ENCODE assay signal across 10 cellular contexts in genomic region chr17:50905460-50905803, GRCh38. TPM values are rescaled to one million over a fixed set of nuclear protein-coding genes. Genes with fewer than 3 reads are reported as not detected.
DNase-seq lines count a peak whose midpoint lies in the region; ATAC-seq, FAIRE-seq and TF ChIP-seq lines count a peak whose summit lies in the region.
"Had no signal": no experiment of that assay in that cellular context is flagged by ENCODE, and none has a peak within 500 bp of the region (broad histone marks: within the 10 kb centered on the region; RNA-seq: fewer than 3 reads in every experiment).

No MANE protein-coding gene starts in this region.

- CTCF ChIA-PET in activated CD8-positive, alpha-beta T cell treated with anti-CD3 and anti-CD28 coated beads for 36 hours (lab: Charles Lee) = interaction anchor here (1.2 to 1.4 kb wide), 3 partner anchors 17 to 139 kb away, joined by 3 to 4 read pairs (median 3); no protein-coding TSS in a partner anchor

- FAIRE-seq in RCC 7860 (lab: Jason Lieb, UNC) = no peak
- FAIRE-seq: G401.6 had no signal

- H3K4me1 Mint-ChIP-seq in activated CD8-positive, alpha-beta T cell treated with anti-CD3 and anti-CD28 coated beads for 36 hours (ENCODE audit: low read depth) = peaks cover 59% of the 10 kb centered on the region

- H3K9me3 Mint-ChIP-seq in activated CD8-positive, alpha-beta T cell treated with anti-CD3 and anti-CD28 coated beads for 36 hours = no peaks in the 10 kb centered on the region

- peak overlapping the region; percentile 30 for H3K27ac Mint-ChIP-seq in activated CD8-positive, alpha-beta T cell treated with anti-CD3 and anti-CD28 coated beads for 36 hours

- H3K4me3 ChIP-seq in mucosa of rectum (ENCODE audit: low read length in 2 of 2) = no peak overlapping the region

- H3K4me3 Mint-ChIP-seq in activated CD8-positive, alpha-beta T cell treated with anti-CD3 and anti-CD28 coated beads for 36 hours = no peak overlapping the region

- H3K9me3 ChIP-seq in mucosa of rectum (ENCODE audit: control insufficient read depth in 2 of 2, low read length in 2 of 2) = no peaks in the 10 kb centered on the region

- intact Hi-C loops in activated CD8-positive, alpha-beta T cell treated with anti-CD3 and anti-CD28 coated beads for 36 hours (cut with micrococcal nuclease) = no loop called here

- H3K27me3 Mint-ChIP-seq in activated CD8-positive, alpha-beta T cell treated with anti-CD3 and anti-CD28 coated beads for 36 hours = no peaks in the 10 kb centered on the region

- TF ChIP-seq CTCF in 22Rv1 (IDR thresholded peaks at IDR 0.05) = no peak
- TF ChIP-seq CTCF in activated CD8-positive, alpha-beta T cell treated with anti-CD3 and anti-CD28 coated beads for 36 hours (IDR thresholded peaks at IDR 0.05) = no peak

- H3K36me3 Mint-ChIP-seq in activated CD8-positive, alpha-beta T cell treated with anti-CD3 and anti-CD28 coated beads for 36 hours (ENCODE audit: low read depth) = no peaks in the 10 kb centered on the region

- POLR2A ChIA-PET in activated CD8-positive, alpha-beta T cell treated with anti-CD3 and anti-CD28 coated beads for 36 hours (lab: Charles Lee) = interaction anchor here (0.8 to 14.3 kb wide), 4 partner anchors 12 to 40 kb away, joined by 3 to 135 read pairs (median 6); partner anchors contain the start of gene TOB1

- peak overlapping the region; percentile 53 to 54 for H3K9ac ChIP-seq in mucosa of rectum (ENCODE audit: low read depth in 1 of 2, low read length in 2 of 2)

- no peaks in the 10 kb centered on the region for H3K27me3 ChIP-seq in mucosa of rectum (ENCODE audit: control insufficient read depth in 2 of 2, insufficient read depth in 2 of 2, low read length in 2 of 2)

- peaks cover 27 to 28% of the 10 kb centered on the region in 2 donors for H3K4me1 ChIP-seq in mucosa of rectum (ENCODE audit: control insufficient read depth in 2 of 2, insufficient read depth in 2 of 2, low read length in 2 of 2)

- DNase-seq in LHCN-M2 (ENCODE audit: low read depth) = peak; percentile 42
- no peak for DNase-seq in activated CD8-positive, alpha-beta T cell treated with anti-CD3 and anti-CD28 coated beads for 36 hours
- no peak for DNase-seq in RCC 7860 (ENCODE audit: low spot score)
- DNase-seq in ecto neural progenitor cell (ENCODE audit: low spot score) = no peak
- no peak for DNase-seq in stimulated activated CD4-positive, alpha-beta T cell treated with anti-CD3 and anti-CD28 coated beads, Interleukin-12 subunit alpha, Interleukin-12 subunit beta, amount 100 ng/mL, for 4 hours
- DNase-seq: stimulated activated naive CD4-positive, alpha-beta T cell had no signal

- peak overlapping the region; percentile 98 for H3K27ac ChIP-seq in 22Rv1
- H3K27ac ChIP-seq in mucosa of rectum (ENCODE audit: low read depth in 2 of 2, low read length in 2 of 2) = peak overlapping the region; percentile 72 to 87

- no peaks in the 10 kb centered on the region for H3K36me3 ChIP-seq in mucosa of rectum (ENCODE audit: control insufficient read depth in 2 of 2, insufficient read depth in 2 of 2, low read length in 2 of 2)

- ATAC-seq in activated CD8-positive, alpha-beta T cell treated with anti-CD3 and anti-CD28 coated beads for 36 hours = no peak
- ATAC-seq in GM18861 (IDR thresholded peaks at IDR 0.05; ENCODE audit: unreplicated experiment) = no peak

RNA-seq across cellular contexts. Expression of gene TOB1, which starts 39.3 kb away (rescaled TPM):
- total RNA-seq in LHCN-M2 (2014; rRNA removed) = 9.3 and 16.9 TPM in 2 replicates
- 31.4 TPM for polyA plus RNA-seq in LHCN-M2 (2012)
- 10 to 100 TPM; 34.4 to 40.5 TPM for total RNA-seq in activated CD8-positive, alpha-beta T cell treated with anti-CD3 and anti-CD28 coated beads for 36 hours
